In genomic region chrX:139179592-139179991, GRCh38 we compare ENCODE assay signal across 14 cellular contexts.
"Had no signal": no experiment of that assay in that cellular context is flagged by ENCODE, and none has a peak within 500 bp of the region (broad histone marks: within the 10 kb centered on the region; RNA-seq: fewer than 3 reads in every experiment).

No MANE protein-coding gene starts in this region.

- ATAC-seq: activated CD8-positive, alpha-beta T cell treated with anti-CD3 and anti-CD28 coated beads for 36 hours; stimulated activated memory B cell treated with anti-CD40 and anti-IgM and Interleukin-4, amounts not matched to agents 10 μg/mL and 1 μg/mL and 100 μg/mL, for 72 hours had no signal

- H3K36me3 ChIP-seq: neutrophil, tibial nerve, vagina had no signal

- H3K27ac ChIP-seq: neutrophil, tibial nerve, vagina had no signal

- H3K4me3 ChIP-seq: tibial nerve, vagina had no signal

- H3K27me3 ChIP-seq: neutrophil, tibial nerve, vagina had no signal

- H3K9me3 ChIP-seq: neutrophil, tibial nerve, vagina had no signal

- DNase-seq: activated CD4-positive, alpha-beta T cell treated with anti-CD3 and anti-CD28 coated beads for 4 hours; activated CD8-positive, alpha-beta memory T cell treated with anti-CD3 and anti-CD28 coated beads, Interleukin-2, amount 50 U/mL, for 48 hours; activated CD8-positive, alpha-beta T cell treated with anti-CD3 and anti-CD28 coated beads for 36 hours; activated naive CD4-positive, alpha-beta T cell treated with Interleukin-2 at 50 U/mL for 16 hours; caudate nucleus; cortex of kidney; effector CD8-positive, alpha-beta T cell; foreskin melanocyte; naive B cell; posterior cingulate gyrus had no signal

- H3K4me1 ChIP-seq: tibial nerve, vagina had no signal
